17 cellular contexts compared by ENCODE assay signal in genomic region chr3:124882749-124883148, GRCh38. TPM values are rescaled to one million over a fixed set of nuclear protein-coding genes. Genes with fewer than 3 reads are reported as not detected.
DNase-seq lines count a peak whose midpoint lies in the region; ATAC-seq and TF ChIP-seq lines count a peak whose summit lies in the region.
"Had no signal": no experiment of that assay in that cellular context is flagged by ENCODE, and none has a peak within 500 bp of the region (broad histone marks: within the 10 kb centered on the region; RNA-seq: fewer than 3 reads in every experiment).

No MANE protein-coding gene starts in this region.

- H3K9me3 ChIP-seq in IMR-90 (ENCODE audit: control insufficient read depth, insufficient read depth, low read length) (no peaks in the 10 kb centered on the region), neural progenitor cell (ENCODE audit: low read depth) (no peaks in the 10 kb centered on the region)
- H3K9me3 ChIP-seq: gastroesophageal sphincter had no signal

- no TSS peak for BruUV-seq in IMR-90 (replicated peaks; lab: Mats Ljungman, UMichigan)
- BruUV-seq in Calu3 (replicated peaks; lab: Mats Ljungman, UMichigan) = no TSS peak

- dilution Hi-C loops in IMR-90 (cut with HindIII; ENCODE audit: low sequenced_read_pairs, unreplicated experiment) = loop anchor here (25.0 kb wide), 1 partner anchor 120 kb away; no protein-coding TSS in a partner anchor

- H3K56ac ChIP-seq in IMR-90 (ENCODE audit: extremely low read depth, insufficient read depth, low read length) = no peak overlapping the region

- H3K23ac ChIP-seq in IMR-90 (ENCODE audit: low read depth, low read length) = peak overlapping the region; percentile 85; the same call in 1 of the 2 replicates

- H2BK15ac ChIP-seq in IMR-90 (ENCODE audit: low read depth, low read length) = peak overlapping the region; percentile 82; the same call in 2 of the 3 replicates

- H2BK20ac ChIP-seq in IMR-90 (ENCODE audit: low read depth, low read length) = peak overlapping the region; percentile 53

- POLR2A ChIA-PET in IMR-90 (lab: Charles Lee; ENCODE audit: unreplicated experiment) = no interaction called here
- POLR2A ChIA-PET in naive thymus-derived CD8-positive, alpha-beta T cell (lab: Charles Lee) = no interaction called here

- H3K9ac ChIP-seq in IMR-90 (ENCODE audit: low read depth, low read length) (no peak overlapping the region), neural progenitor cell (no peak overlapping the region)

- peak overlapping the region; percentile 87; the same call in 1 of the 2 replicates for H3K4ac ChIP-seq in IMR-90 (ENCODE audit: low read depth, low read length)

- ATAC-seq in IMR-90 (ENCODE audit: low read depth) = no peak
- no peak for ATAC-seq in naive thymus-derived CD8-positive, alpha-beta T cell
- ATAC-seq in HG02678 (IDR thresholded peaks at IDR 0.05; ENCODE audit: unreplicated experiment) = no peak
- ATAC-seq: activated CD4-positive, alpha-beta T cell treated with anti-CD3 and anti-CD28 coated beads for 36 hours; CD8-positive, alpha-beta T cell; gastroesophageal sphincter had no signal

- TF ChIP-seq RAD21 in IMR-90 (IDR thresholded peaks at IDR 0.05; ENCODE audit: low read length) = no peak

- H3K36me3 Mint-ChIP-seq in neural progenitor cell = no peaks in the 10 kb centered on the region
- peaks cover 47% of the 10 kb centered on the region for H3K36me3 Mint-ChIP-seq in Calu3 (ENCODE audit: insufficient read depth, unreplicated experiment)
- H3K36me3 Mint-ChIP-seq in naive thymus-derived CD8-positive, alpha-beta T cell = no peaks in the 10 kb centered on the region
- H3K36me3 Mint-ChIP-seq: activated naive CD4-positive, alpha-beta T cell treated with anti-CD3 and anti-CD28 coated beads, Interleukin-2, amount 50 U/mL, for 24 hours; CD8-positive, alpha-beta T cell had no signal

- H2BK120ac ChIP-seq in IMR-90 (ENCODE audit: low read depth, low read length) = peak overlapping the region; percentile 80

- H3K27me3 ChIP-seq in IMR-90 (ENCODE audit: control insufficient read depth, insufficient read depth, low read length) (no peaks in the 10 kb centered on the region), neural progenitor cell (peaks cover under 1% of the 10 kb centered on the region), H7 (ENCODE audit: control insufficient read depth, insufficient read depth, low read length) (no peaks in the 10 kb centered on the region)
- H3K27me3 ChIP-seq: gastroesophageal sphincter had no signal

- peaks cover 70% of the 10 kb centered on the region for H3K79me2 ChIP-seq in neural progenitor cell (ENCODE audit: low read depth)

- H3K9me3 Mint-ChIP-seq in neural progenitor cell = no peaks in the 10 kb centered on the region
- no peaks in the 10 kb centered on the region for H3K9me3 Mint-ChIP-seq in Calu3 (ENCODE audit: low read depth, unreplicated experiment)
- no peaks in the 10 kb centered on the region for H3K9me3 Mint-ChIP-seq in naive thymus-derived CD8-positive, alpha-beta T cell
- H3K9me3 Mint-ChIP-seq: activated naive CD4-positive, alpha-beta T cell treated with anti-CD3 and anti-CD28 coated beads, Interleukin-2, amount 50 U/mL, for 24 hours; CD8-positive, alpha-beta T cell; T-helper 2 cell treated with Interferon-gamma antibody and Interleukin-4, amounts not matched to agents 5 μg/mL and 100 μg/mL, for 36 hours had no signal

- H2AK9ac ChIP-seq in IMR-90 (replicated peaks; ENCODE audit: low read depth, low read length, poor library complexity) = peak overlapping the region; percentile 18

- peak overlapping the region; percentile 22 for H2BK5ac ChIP-seq in IMR-90 (ENCODE audit: low read depth, low read length, poor library complexity, severe bottlenecking)

- peaks cover 15 to 68% of the 10 kb centered on the region in 2 experiments for H3K79me1 ChIP-seq in IMR-90 (ENCODE audit: low read depth in 1 of 2, low read length in 2 of 2)

- no peak for TF ChIP-seq POLR2A in IMR-90 (IDR thresholded peaks at IDR 0.05; ENCODE audit: low read depth, low read length)

- peak overlapping the region; percentile 92 for H3K4me3 Mint-ChIP-seq in neural progenitor cell
- no peak overlapping the region for H3K4me3 Mint-ChIP-seq in Calu3 (ENCODE audit: low read depth, unreplicated experiment)
- no peak overlapping the region for H3K4me3 Mint-ChIP-seq in naive thymus-derived CD8-positive, alpha-beta T cell
- H3K4me3 Mint-ChIP-seq: activated CD4-positive, alpha-beta T cell treated with anti-CD3 and anti-CD28 coated beads for 36 hours; activated naive CD4-positive, alpha-beta T cell treated with anti-CD3 and anti-CD28 coated beads, Interleukin-2, amount 50 U/mL, for 24 hours; CD8-positive, alpha-beta T cell; T-helper 2 cell treated with Interferon-gamma antibody and Interleukin-4, amounts not matched to agents 5 μg/mL and 100 μg/mL, for 36 hours had no signal

- H4K5ac ChIP-seq in IMR-90 (ENCODE audit: low read depth, low read length) = no peak overlapping the region

- CTCF ChIA-PET in IMR-90 (lab: Yijun Ruan, JAX) = interaction anchor here (1.3 kb wide), 1 partner anchor 19 kb away, joined by 7 read pairs; no protein-coding TSS in a partner anchor
- CTCF ChIA-PET in Calu3 (lab: Charles Lee) = no interaction called here

- in situ Hi-C loops in IMR-90 (cut with MboI; ENCODE audit: low sequenced_read_pairs) = no loop called here

- peaks cover 57% of the 10 kb centered on the region for H3F3A ChIP-seq in neural progenitor cell (ENCODE audit: low read depth)

- 80% methylated on average over 1 of the region's 7 CpGs; no CpG with 5 or more reads in 1 of the 2 experiments for WGBS in IMR-90 (ENCODE audit: extremely low coverage in 2 of 2, insufficient read length in 1 of 2), 2 experiments

- DNase-seq in A172 (ENCODE audit: low spot score) (peak; percentile 33), IMR-90 (peak; percentile 12), neural progenitor cell (ENCODE audit: low spot score) (peak; percentile 84), Calu3 (no peak), H7 (no peak)
- DNase-seq in naive thymus-derived CD8-positive, alpha-beta T cell = no peak
- DNase-seq: activated CD4-positive, alpha-beta T cell treated with anti-CD3 and anti-CD28 coated beads for 36 hours; activated CD8-positive, alpha-beta memory T cell treated with anti-CD3 and anti-CD28 coated beads, Interleukin-2, amount 50 U/mL, for 48 hours; CD8-positive, alpha-beta T cell; GF-D8; NCI-H774 had no signal

- H3K4me2 ChIP-seq in IMR-90 (ENCODE audit: low read depth, low read length) = peak overlapping the region; percentile 3; the same call in 1 of the 2 replicates
- peak overlapping the region; percentile 83 for H3K4me2 ChIP-seq in neural progenitor cell

- peaks cover 17% of the 10 kb centered on the region for H4K20me1 ChIP-seq in IMR-90 (ENCODE audit: insufficient read depth, low read length)
- H4K20me1 ChIP-seq in neural progenitor cell (ENCODE audit: low read depth) = peaks cover 38% of the 10 kb centered on the region

- H3K4me1 Mint-ChIP-seq in neural progenitor cell (peaks cover 60% of the 10 kb centered on the region), Calu3 (ENCODE audit: low read depth, unreplicated experiment) (peaks cover 61% of the 10 kb centered on the region)
- peaks cover 8 to 20% (median 16%) of the 10 kb centered on the region in 4 donors for H3K4me1 Mint-ChIP-seq in naive thymus-derived CD8-positive, alpha-beta T cell

- intact Hi-C loops in IMR-90 (cut with micrococcal nuclease) = no loop called here
- intact Hi-C loops in Calu3 (cut with micrococcal nuclease; ENCODE audit: unreplicated experiment) = no loop called here

- H2AFZ ChIP-seq in IMR-90 (replicated peaks; ENCODE audit: low read length, poor library complexity) = no peak overlapping the region
- no peak overlapping the region for H2AFZ ChIP-seq in neural progenitor cell (replicated peaks)

- H3K27ac Mint-ChIP-seq in neural progenitor cell = no peak overlapping the region
- no peak overlapping the region for H3K27ac Mint-ChIP-seq in Calu3 (ENCODE audit: unreplicated experiment)
- H3K27ac Mint-ChIP-seq in naive thymus-derived CD8-positive, alpha-beta T cell = no peak overlapping the region
- H3K27ac Mint-ChIP-seq: activated CD4-positive, alpha-beta T cell treated with anti-CD3 and anti-CD28 coated beads for 36 hours; activated naive CD4-positive, alpha-beta T cell treated with anti-CD3 and anti-CD28 coated beads, Interleukin-2, amount 50 U/mL, for 24 hours; CD8-positive, alpha-beta T cell; T-helper 2 cell treated with Interferon-gamma antibody and Interleukin-4, amounts not matched to agents 5 μg/mL and 100 μg/mL, for 36 hours had no signal

- peak overlapping the region; percentile 69 for H3K14ac ChIP-seq in IMR-90 (replicated peaks; ENCODE audit: low read depth, low read length)

- H4K8ac ChIP-seq in IMR-90 (ENCODE audit: low read depth in 2 of 2, low read length in 2 of 2) = peak overlapping the region; percentile 33 to 61; a peak in 1 of 4 replicates

- H2AK5ac ChIP-seq in IMR-90 (ENCODE audit: low read depth, low read length) = peak overlapping the region; percentile 90; the same call in 1 of the 2 replicates

- peak overlapping the region; percentile 24; the same call in 1 of the 2 replicates for H3K18ac ChIP-seq in IMR-90 (ENCODE audit: low read depth, low read length)

- H3K4me1 ChIP-seq in IMR-90 (ENCODE audit: control insufficient read depth, insufficient read depth, low read length) = peaks cover 25% of the 10 kb centered on the region
- peaks cover 38% of the 10 kb centered on the region for H3K4me1 ChIP-seq in neural progenitor cell

- H3K9me1 ChIP-seq in IMR-90 (ENCODE audit: insufficient read depth, low read length) = peaks cover 36% of the 10 kb centered on the region

- H3K27me3 Mint-ChIP-seq in neural progenitor cell (ENCODE audit: insufficient read depth, low read depth) = peaks cover 7% of the 10 kb centered on the region
- no peaks in the 10 kb centered on the region for H3K27me3 Mint-ChIP-seq in Calu3 (ENCODE audit: unreplicated experiment)
- H3K27me3 Mint-ChIP-seq in naive thymus-derived CD8-positive, alpha-beta T cell = peaks cover 18 to 52% (median 38%) of the 10 kb centered on the region in 5 donors

- H4K91ac ChIP-seq in IMR-90 (ENCODE audit: insufficient read depth, low read depth, low read length) = peak overlapping the region; percentile 57

- no peak overlapping the region for H3K27ac ChIP-seq in IMR-90 (ENCODE audit: insufficient read depth, low read length)
- peak overlapping the region; percentile 1 for H3K27ac ChIP-seq in cingulate gyrus (ENCODE audit: low read depth, low read length)
- peak overlapping the region; percentile 95 for H3K27ac ChIP-seq in neural progenitor cell

- TF ChIP-seq CTCF in IMR-90 (conservative IDR thresholded peaks at IDR 0.05; ENCODE audit: low read depth, low read length) (no peak), neural progenitor cell (IDR thresholded peaks at IDR 0.05) (no peak), Calu3 (IDR thresholded peaks at IDR 0.05; ENCODE audit: unreplicated experiment) (no peak)

- no peaks in the 10 kb centered on the region; the same call in none of the 2 replicates for H3K36me3 ChIP-seq in IMR-90 (ENCODE audit: control insufficient read depth, insufficient read depth, low read length)
- no peaks in the 10 kb centered on the region for H3K36me3 ChIP-seq in neural progenitor cell
- H3K36me3 ChIP-seq in H7 (replicated peaks; ENCODE audit: control insufficient read depth, insufficient read depth, low read length) = peaks cover 1% of the 10 kb centered on the region; the same call in 1 of the 2 replicates

- H3K4me3 ChIP-seq in IMR-90 (ENCODE audit: insufficient read depth, low read depth, low read length) (no peak overlapping the region), neural progenitor cell (peak overlapping the region; percentile 22), H7 (ENCODE audit: insufficient read depth, low read depth, low read length) (no peak overlapping the region)
- H3K4me3 ChIP-seq: gastroesophageal sphincter had no signal

RNA-seq across cellular contexts. Expression of gene ITGB5, which starts 4.4 kb away (rescaled TPM):
- total RNA-seq in A172 (2014; rRNA removed; shearing (Covaris generic)) = 118 and 146 TPM in 2 replicates
- total RNA-seq in IMR-90 (2012; rRNA removed) (71.7 and 85.0 TPM in 2 replicates), neural progenitor cell (ENCODE audit: low replicate concordance) (55.8 and 108 TPM in 2 replicates), Calu3 (2022) (193 and 225 TPM in 2 replicates)
- 101 and 102 TPM in 2 replicates for polyA plus RNA-seq in IMR-90 (2012; rRNA removed)
- polyA plus RNA-seq in IMR-90 (2012; cell fraction: cytosol; rRNA removed) = 155 and 524 TPM in 2 replicates
- 43.5 and 72.2 TPM in 2 replicates for polyA plus RNA-seq in IMR-90 (2012; cell fraction: nucleus; rRNA removed; ENCODE audit: low replicate concordance)
- total RNA-seq in H7 (2014; rRNA removed; shearing (Covaris generic)) = 377 and 459 TPM in 2 replicates
- 1 to 10 TPM; 1.4 to 2.8 TPM for total RNA-seq in naive thymus-derived CD8-positive, alpha-beta T cell
- polyA plus RNA-seq in naive thymus-derived CD8-positive, alpha-beta T cell = under 1 TPM in 2 of 3 donors, not detected in 1; 0.27 to 0.46 TPM

RNA-seq across cellular contexts. Expression of gene MUC13, which starts 51.8 kb away (rescaled TPM):
- 0.17 TPM in 1 of 2 replicates, not detected in the other for total RNA-seq in A172 (2014; rRNA removed; shearing (Covaris generic))
- not detected in 2 replicates for total RNA-seq in IMR-90 (2012; rRNA removed)
- polyA plus RNA-seq in IMR-90 (2012; rRNA removed) = not detected in 2 replicates
- not detected in 2 replicates for polyA plus RNA-seq in IMR-90 (2012; cell fraction: cytosol; rRNA removed)
- polyA plus RNA-seq in IMR-90 (2012; cell fraction: nucleus; rRNA removed; ENCODE audit: low replicate concordance) = 0.05 and 0.07 TPM in 2 replicates
- not detected in 2 replicates for total RNA-seq in neural progenitor cell (ENCODE audit: low replicate concordance)
- total RNA-seq in Calu3 (2022) = 25.8 and 58.8 TPM in 2 replicates
- total RNA-seq in H7 (2014; rRNA removed; shearing (Covaris generic)) = 0.04 TPM in 1 of 2 replicates, not detected in the other
- not detected for total RNA-seq in naive thymus-derived CD8-positive, alpha-beta T cell
- not detected for polyA plus RNA-seq in naive thymus-derived CD8-positive, alpha-beta T cell
- total RNA-seq: activated CD4-positive, alpha-beta T cell treated with anti-CD3 and anti-CD28 coated beads for 36 hours; gastroesophageal sphincter; omental fat pad had no signal

Comparison
In these comparisons a context has a peak if more than half of its experiments do, and no peak if none do; other contexts are left out.
1. DNase-seq: peak in A172 (single experiment), IMR-90 (single experiment) and neural progenitor cell (single experiment); none in Calu3 (single experiment), H7 (single experiment) and naive thymus-derived CD8-positive, alpha-beta T cell (0 of 10).
2. RNA of gene ITGB5, which starts 4.4 kb away (total RNA-seq): 377 to 459 TPM in H7, 193 to 225 TPM in Calu3, 118 to 146 TPM in A172, 71.7 to 85.0 TPM in IMR-90 and 55.8 to 108 TPM in neural progenitor cell; 1.4 to 2.8 TPM in naive thymus-derived CD8-positive, alpha-beta T cell; every median in the first group is over 10 times any median in the second.
3. RNA of gene MUC13, which starts 51.8 kb away (total RNA-seq): 25.8 to 58.8 TPM in Calu3; 0.17 TPM in A172, not detected in IMR-90, not detected in neural progenitor cell, 0.04 TPM in H7 and not detected in naive thymus-derived CD8-positive, alpha-beta T cell; every median in the first group is over 10 times any median in the second.